ENCODE assay signal across 18 cellular contexts in genomic region chr1:94336991-94337390, GRCh38.
A peak's percentile ranks its signal among the peaks of the same experiment; 100 is the strongest.
DNase-seq lines count a peak whose midpoint lies in the region; ATAC-seq and TF ChIP-seq lines count a peak whose summit lies in the region.
"Had no signal": no experiment of that assay in that cellular context is flagged by ENCODE, and none has a peak within 500 bp of the region (broad histone marks: within the 10 kb centered on the region; RNA-seq: fewer than 3 reads in every experiment).

No MANE protein-coding gene starts in this region.

- H3K27me3 Mint-ChIP-seq in activated CD4-positive, alpha-beta T cell treated with anti-CD3 and anti-CD28 coated beads, Interleukin-2, amount 10 ng/mL, durations not matched to agents 7 days and 5 days = no peaks in the 10 kb centered on the region

- H3K9me3 ChIP-seq in Panc1 (ENCODE audit: control insufficient read depth, insufficient read depth, low read depth, low read length) (no peaks in the 10 kb centered on the region), esophagus squamous epithelium (no peaks in the 10 kb centered on the region), BE2C (no peaks in the 10 kb centered on the region)
- H3K9me3 ChIP-seq: A549, BLaER1 had no signal

- POLR2A ChIA-PET in activated CD4-positive, alpha-beta T cell treated with anti-CD3 and anti-CD28 coated beads, Interleukin-2, amount 10 ng/mL, durations not matched to agents 7 days and 5 days (lab: Charles Lee) = no interaction called here
- POLR2A ChIA-PET in Panc1 (lab: Charles Lee) = interaction anchor here (0.6 to 0.7 kb wide), 3 partner anchors 86 to 1545 kb away, joined by 3 to 8 read pairs (median 3); no protein-coding TSS in a partner anchor

- DNase-seq in activated CD4-positive, alpha-beta T cell treated with anti-CD3 and anti-CD28 coated beads for 48 hours = peak; percentile 22
- no peak for DNase-seq in activated CD4-positive, alpha-beta T cell treated with anti-CD3 and anti-CD28 coated beads, Interleukin-2, amount 10 ng/mL, durations not matched to agents 7 days and 5 days
- no peak for DNase-seq in Panc1 (ENCODE audit: low read depth, low spot score)
- no peak for DNase-seq in esophagus squamous epithelium (lab: John Stamatoyannopoulos, UW)
- no peak for DNase-seq in NCI-H526 treated with DMSO at 0.1 percent for 48 hours (lab: John Stamatoyannopoulos, UW)
- no peak for DNase-seq in BE2C
- DNase-seq: AML-193; Calu3; CD4-positive, alpha-beta memory T cell; DMS79 treated with DMSO at 0.1 percent for 48 hours; HCEC 1CT had no signal

- no TSS peak for BruUV-seq in Panc1 (replicated peaks; lab: Mats Ljungman, UMichigan)

- H3K4me1 Mint-ChIP-seq in activated CD4-positive, alpha-beta T cell treated with anti-CD3 and anti-CD28 coated beads, Interleukin-2, amount 10 ng/mL, durations not matched to agents 7 days and 5 days = no peaks in the 10 kb centered on the region

- no peak overlapping the region for H3K27ac Mint-ChIP-seq in activated CD4-positive, alpha-beta T cell treated with anti-CD3 and anti-CD28 coated beads, Interleukin-2, amount 10 ng/mL, durations not matched to agents 7 days and 5 days
- H3K27ac Mint-ChIP-seq: CD4-positive, alpha-beta memory T cell had no signal

- intact Hi-C loops in Panc1 (cut with micrococcal nuclease; ENCODE audit: unreplicated experiment) (loop anchor here (2.0 to 10.0 kb wide), 2 partner anchors 172 to 310 kb away; no protein-coding TSS in a partner anchor), esophagus squamous epithelium (cut with DNase I) (loop anchor here (5.0 kb wide), 1 partner anchor 275 kb away; no protein-coding TSS in a partner anchor)

- TF ChIP-seq CTCF in Panc1 (IDR thresholded peaks at IDR 0.05) = no peak
- no peak for TF ChIP-seq CTCF in esophagus squamous epithelium (IDR thresholded peaks at IDR 0.05)
- no peak for TF ChIP-seq CTCF in BE2C (IDR thresholded peaks at IDR 0.05; ENCODE audit: low read depth, low read length)

- in situ Hi-C loops in Panc1 (cut with HindIII; ENCODE audit: low pct_unique_long_range_greater_than_20kb, low sequenced_read_pairs) = no loop called here

- no peaks in the 10 kb centered on the region for H3K36me3 ChIP-seq in Panc1 (ENCODE audit: control insufficient read depth, insufficient read depth, low read length)
- no peaks in the 10 kb centered on the region for H3K36me3 ChIP-seq in esophagus squamous epithelium
- no peaks in the 10 kb centered on the region for H3K36me3 ChIP-seq in BE2C
- H3K36me3 ChIP-seq: BLaER1 had no signal

- ATAC-seq in Panc1 (no peak), esophagus mucosa (peak; percentile 49)
- ATAC-seq: A549, GM12878 had no signal

- H3K4me3 ChIP-seq in Panc1 (ENCODE audit: low read depth in 2 of 2, low read length in 2 of 2) (no peak overlapping the region), esophagus squamous epithelium (no peak overlapping the region), BE2C (ENCODE audit: low read depth, low read length) (no peak overlapping the region)
- H3K4me3 ChIP-seq: A549, BLaER1, GM12878 had no signal

- H3K4me3 Mint-ChIP-seq in activated CD4-positive, alpha-beta T cell treated with anti-CD3 and anti-CD28 coated beads, Interleukin-2, amount 10 ng/mL, durations not matched to agents 7 days and 5 days = no peak overlapping the region
- H3K4me3 Mint-ChIP-seq: CD14-positive monocyte had no signal

- H3K27me3 ChIP-seq in Panc1 (ENCODE audit: control insufficient read depth, insufficient read depth, low read length) = no peaks in the 10 kb centered on the region
- H3K27me3 ChIP-seq in esophagus squamous epithelium = no peaks in the 10 kb centered on the region
- no peaks in the 10 kb centered on the region for H3K27me3 ChIP-seq in BE2C
- H3K27me3 ChIP-seq: BLaER1 had no signal

- TF ChIP-seq POLR2A in esophagus squamous epithelium (IDR thresholded peaks at IDR 0.05) = no peak

- no peaks in the 10 kb centered on the region for H3K9me3 Mint-ChIP-seq in activated CD4-positive, alpha-beta T cell treated with anti-CD3 and anti-CD28 coated beads, Interleukin-2, amount 10 ng/mL, durations not matched to agents 7 days and 5 days
- H3K9me3 Mint-ChIP-seq: CD14-positive monocyte; CD4-positive, alpha-beta memory T cell had no signal

- H3K4me1 ChIP-seq in Panc1 (ENCODE audit: control insufficient read depth, insufficient read depth, low read length) = peaks cover 33% of the 10 kb centered on the region
- peaks cover 0 to 18% (median 2%) of the 10 kb centered on the region in 3 donors for H3K4me1 ChIP-seq in esophagus squamous epithelium
- H3K4me1 ChIP-seq in BE2C = no peaks in the 10 kb centered on the region

- H3K36me3 Mint-ChIP-seq in activated CD4-positive, alpha-beta T cell treated with anti-CD3 and anti-CD28 coated beads, Interleukin-2, amount 10 ng/mL, durations not matched to agents 7 days and 5 days (ENCODE audit: low read depth) = no peaks in the 10 kb centered on the region
- H3K36me3 Mint-ChIP-seq: CD14-positive monocyte; CD4-positive, alpha-beta memory T cell had no signal

- H3K27ac ChIP-seq in Panc1 (ENCODE audit: low read length) = peak overlapping the region; percentile 32; the same call in 1 of the 2 replicates
- H3K27ac ChIP-seq in esophagus squamous epithelium = no peak overlapping the region
- H3K27ac ChIP-seq: 22Rv1, BLaER1, HL-60 had no signal

- CTCF ChIA-PET in activated CD4-positive, alpha-beta T cell treated with anti-CD3 and anti-CD28 coated beads, Interleukin-2, amount 10 ng/mL, durations not matched to agents 7 days and 5 days (lab: Charles Lee) = interaction anchor here (0.7 to 0.9 kb wide), 2 partner anchors 8 to 1545 kb away, joined by 3 to 4 read pairs; no protein-coding TSS in a partner anchor
- CTCF ChIA-PET in Panc1 (lab: Charles Lee) = interaction anchor here (0.5 to 3.1 kb wide), 7 partner anchors 41 to 485 kb away, joined by 3 to 19 read pairs (median 6); no protein-coding TSS in a partner anchor

- WGBS in esophagus squamous epithelium, 2 donors = 53 to 65% methylated on average over 4 of the region's 4 CpGs
